ENCODE assay signal across 25 cellular contexts in the genomic region with DNA sequence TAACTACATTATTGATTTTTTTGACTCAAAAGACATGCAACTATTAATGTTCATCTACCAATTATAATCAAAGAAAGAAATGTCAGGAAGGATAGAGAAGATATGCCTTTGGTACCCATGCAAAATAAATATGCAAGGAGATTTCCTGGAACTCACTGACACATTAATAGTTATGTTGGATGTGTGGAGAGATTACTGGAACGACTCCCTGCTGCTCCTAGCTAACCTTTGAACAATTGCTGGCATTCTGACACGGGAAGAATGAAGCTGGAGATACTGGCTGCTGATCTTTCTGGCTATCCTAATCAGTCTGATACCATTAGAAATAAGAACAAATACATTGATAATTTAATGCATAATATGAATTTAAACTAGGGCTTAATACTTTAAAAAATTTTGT.
"Had no signal": no experiment of that assay in that cellular context is flagged by ENCODE, and none has a peak within 500 bp of the region (broad histone marks: within the 10 kb centered on the region; RNA-seq: fewer than 3 reads in every experiment).

No MANE protein-coding gene starts in this region.

- H3K27ac ChIP-seq: HL-60, SJSA1, SK-N-MC had no signal

- FAIRE-seq: HTR-8/SVneo had no signal

- H3K27me3 ChIP-seq: MG63, SJSA1 had no signal

- DNase-seq: IMR-90, Karpas-422, KG1, MG63, NCI-H1092, NCI-H1105 treated with DMSO at 0.1 percent for 48 hours, NCI-H1417 treated with DMSO at 0.1 percent for 48 hours, NCI-H146, NCI-H1694 treated with DMSO at 0.1 percent for 48 hours, NCI-H1930, NCI-H2081 treated with DMSO at 0.1 percent for 48 hours, NCI-H2171, NCI-H226, NCI-H446, NCI-H510A, NCI-H524 treated with DMSO at 0.1 percent for 48 hours, NCI-H69, NCI-H774, Right ventricle myocardium superior, RPMI8226, SIG-M5 had no signal

- H3K4me1 ChIP-seq: SJSA1 had no signal

- H3K36me3 ChIP-seq: MG63, SJSA1 had no signal

- H3K9me3 ChIP-seq: MG63, SJSA1 had no signal

- H3K4me3 ChIP-seq: MG63, SJSA1, SK-N-MC had no signal
